ENCODE assay signal across 11 cellular contexts in genomic region chr9:88746744-88747398, GRCh38.
DNase-seq lines count a peak whose midpoint lies in the region; ATAC-seq, FAIRE-seq and TF ChIP-seq lines count a peak whose summit lies in the region.
"Had no signal": no experiment of that assay in that cellular context is flagged by ENCODE, and none has a peak within 500 bp of the region (broad histone marks: within the 10 kb centered on the region; RNA-seq: fewer than 3 reads in every experiment).

No MANE protein-coding gene starts in this region.

- no peaks in the 10 kb centered on the region for H3K27me3 ChIP-seq in SJSA1 (replicated peaks)
- no peaks in the 10 kb centered on the region for H3K27me3 ChIP-seq in hepatocyte
- no peaks in the 10 kb centered on the region for H3K27me3 ChIP-seq in rectal smooth muscle tissue (ENCODE audit: control insufficient read depth, insufficient read depth, low read length)

- no peak for ATAC-seq in GM21528 (IDR thresholded peaks at IDR 0.05; ENCODE audit: low FRiP score, unreplicated experiment)
- ATAC-seq: stimulated activated naive CD8-positive, alpha-beta T cell treated with anti-CD3 and anti-CD28 coated beads, Interleukin-15, amount 100 ng/mL, for 72 hours had no signal

- H3K4me2 ChIP-seq in hepatocyte, result peak overlapping the region; percentile 26

- no peaks in the 10 kb centered on the region for H3K9me2 ChIP-seq in hepatocyte (replicated peaks; ENCODE audit: insufficient read depth)

- H3K4me3 ChIP-seq in SJSA1 (no peak overlapping the region), hepatocyte (no peak overlapping the region), rectal smooth muscle tissue (ENCODE audit: low read length) (no peak overlapping the region)

- no peak overlapping the region for H3K9ac ChIP-seq in rectal smooth muscle tissue (ENCODE audit: low read length)

- H3K36me3 ChIP-seq in SJSA1 (no peaks in the 10 kb centered on the region), hepatocyte (replicated peaks; ENCODE audit: insufficient read depth, low read depth) (no peaks in the 10 kb centered on the region), rectal smooth muscle tissue (ENCODE audit: control insufficient read depth, insufficient read depth, low read length) (no peaks in the 10 kb centered on the region)

- H4K20me1 ChIP-seq in hepatocyte (ENCODE audit: insufficient read depth, poor library complexity, severe bottlenecking), result no peaks in the 10 kb centered on the region

- DNase-seq in ELR (ENCODE audit: low read depth) (peak; percentile 34), SJSA1 (ENCODE audit: low read depth in 1 of 2, low spot score in 2 of 2) (peak in 1 of 2 experiments; percentile 46), hepatocyte (ENCODE audit: low spot score) (no peak), NCI-H446 (lab: John Stamatoyannopoulos, UW) (no peak), midbrain (lab: John Stamatoyannopoulos, UW) (no peak), frontal cortex (ENCODE audit: low spot score in 2 of 2) (no peak)
- DNase-seq: CD4-positive, CD25-positive, alpha-beta regulatory T cell; SHP77 treated with DMSO at 0.1 percent for 48 hours; stimulated activated naive CD8-positive, alpha-beta T cell treated with anti-CD3 and anti-CD28 coated beads, Interleukin-15, amount 100 ng/mL, for 72 hours had no signal

- H3K4me1 ChIP-seq in SJSA1 (replicated peaks) (peaks cover 40% of the 10 kb centered on the region), hepatocyte (ENCODE audit: insufficient read depth) (peaks cover 55% of the 10 kb centered on the region), rectal smooth muscle tissue (ENCODE audit: control insufficient read depth, insufficient read depth, low read length) (peaks cover 55% of the 10 kb centered on the region)

- H3K27ac ChIP-seq in SJSA1, result peak overlapping the region; percentile 32
- peak overlapping the region; percentile 86 for H3K27ac ChIP-seq in hepatocyte
- peak overlapping the region; percentile 32 for H3K27ac ChIP-seq in rectal smooth muscle tissue (ENCODE audit: low read depth, low read length)

- no peak for TF ChIP-seq CTCF in hepatocyte (IDR thresholded peaks at IDR 0.05; ENCODE audit: poor library complexity)

- no peak for FAIRE-seq in frontal cortex (lab: Jason Lieb, UNC)

- WGBS in hepatocyte (ENCODE audit: low lambda C conversion rate, missing lambda C conversion rate), result 35% methylated on average over 9 of the region's 9 CpGs

- H3K79me2 ChIP-seq in hepatocyte, result no peaks in the 10 kb centered on the region

- H2AFZ ChIP-seq in hepatocyte, result peak overlapping the region; percentile 45

- H3K9me3 ChIP-seq in SJSA1 (replicated peaks) (no peaks in the 10 kb centered on the region), hepatocyte (ENCODE audit: low read depth) (no peaks in the 10 kb centered on the region)

Comparison
In these comparisons a context has a peak if more than half of its experiments do, and no peak if none do; other contexts are left out.
1. H3K27ac ChIP-seq: peak in every context shown above with its lines; median percentile 86 in hepatocyte; 32 in SJSA1; 32 in rectal smooth muscle tissue.